21 cellular contexts compared by ENCODE assay signal in the genomic region with DNA sequence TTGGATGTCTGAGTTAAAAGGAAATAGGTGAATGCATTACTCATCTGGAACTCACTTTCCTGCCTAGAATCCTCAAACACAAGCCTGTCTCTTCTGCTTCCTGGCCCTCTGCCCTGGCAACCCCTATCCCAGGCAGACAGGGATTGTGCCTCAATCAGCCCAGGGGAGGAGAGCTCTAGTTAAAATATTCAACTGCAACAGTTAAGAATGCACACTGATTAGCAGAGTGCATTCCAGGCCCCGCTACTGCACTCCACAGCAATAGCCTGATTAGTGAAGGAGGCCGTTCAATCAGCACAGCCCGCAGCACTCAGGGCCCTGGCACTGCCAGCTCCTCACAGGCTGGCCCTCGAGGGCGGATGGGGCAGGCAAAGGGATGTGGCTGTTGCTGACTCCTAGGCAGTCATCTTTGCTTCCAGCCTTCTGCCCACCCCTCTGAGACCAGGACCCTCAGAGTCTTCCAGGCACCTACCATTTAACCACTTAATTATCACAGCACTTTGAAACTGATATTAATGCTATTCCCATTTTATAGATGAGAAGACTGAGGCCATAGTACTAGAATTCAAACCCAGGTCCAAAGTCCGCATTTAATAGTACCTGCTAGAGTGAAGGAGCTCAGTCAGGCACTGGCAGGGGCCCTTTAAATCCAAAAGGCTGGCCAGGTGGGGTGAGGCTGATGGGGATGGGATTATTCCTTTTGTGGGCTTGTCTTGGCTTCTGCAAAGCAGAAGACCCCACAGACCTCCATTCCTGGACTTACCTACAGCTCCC.
DNase-seq lines count a peak whose midpoint lies in the region; ATAC-seq and TF ChIP-seq lines count a peak whose summit lies in the region.
"Had no signal": no experiment of that assay in that cellular context is flagged by ENCODE, and none has a peak within 500 bp of the region (broad histone marks: within the 10 kb centered on the region; RNA-seq: fewer than 3 reads in every experiment).

No MANE protein-coding gene starts in this region.

- H3K27me3 Mint-ChIP-seq in mesothelial cell of epicardium (ENCODE audit: low read depth): peaks cover 2% of the 10 kb centered on the region
- no peaks in the 10 kb centered on the region for H3K27me3 Mint-ChIP-seq in activated CD4-positive, alpha-beta memory T cell treated with anti-CD3 and anti-CD28 coated beads, Interleukin-2, amount 10 ng/mL, durations not matched to agents 7 days and 5 days
- H3K27me3 Mint-ChIP-seq: activated B cell treated with CpG ODN at 0.5 μM for 24 hours; activated naive CD8-positive, alpha-beta T cell treated with anti-CD3 and anti-CD28 coated beads, Interleukin-2, amount 50 U/mL, for 24 hours; dendritic cell treated with granulocyte-macrophage colony-stimulating factor and Interleukin-4, amounts not matched to agents 40 ng/mL and 50 ng/mL, for 4 days had no signal

- no peaks in the 10 kb centered on the region for H3K27me3 ChIP-seq in sigmoid colon
- H3K27me3 ChIP-seq: right lobe of liver had no signal

- TF ChIP-seq CTCF in mesothelial cell of epicardium (IDR thresholded peaks at IDR 0.05; ENCODE audit: unreplicated experiment): no peak
- TF ChIP-seq CTCF in sigmoid colon (IDR thresholded peaks at IDR 0.05): no peak

- H3K36me3 ChIP-seq in sigmoid colon: no peaks in the 10 kb centered on the region
- H3K36me3 ChIP-seq: right lobe of liver had no signal

- H3K4me1 Mint-ChIP-seq in mesothelial cell of epicardium: peaks cover 11% of the 10 kb centered on the region
- H3K4me1 Mint-ChIP-seq in activated CD4-positive, alpha-beta memory T cell treated with anti-CD3 and anti-CD28 coated beads, Interleukin-2, amount 10 ng/mL, durations not matched to agents 7 days and 5 days: no peaks in the 10 kb centered on the region
- H3K4me1 Mint-ChIP-seq: activated B cell treated with CpG ODN at 0.5 μM for 24 hours; activated naive CD8-positive, alpha-beta T cell treated with anti-CD3 and anti-CD28 coated beads, Interleukin-2, amount 50 U/mL, for 24 hours had no signal

- peaks cover 2% of the 10 kb centered on the region for H3K9me3 Mint-ChIP-seq in mesothelial cell of epicardium
- H3K9me3 Mint-ChIP-seq in activated CD4-positive, alpha-beta memory T cell treated with anti-CD3 and anti-CD28 coated beads, Interleukin-2, amount 10 ng/mL, durations not matched to agents 7 days and 5 days: no peaks in the 10 kb centered on the region
- H3K9me3 Mint-ChIP-seq: activated B cell treated with CpG ODN at 0.5 μM for 24 hours; activated naive CD8-positive, alpha-beta T cell treated with anti-CD3 and anti-CD28 coated beads, Interleukin-2, amount 50 U/mL, for 24 hours; dendritic cell treated with granulocyte-macrophage colony-stimulating factor and Interleukin-4, amounts not matched to agents 40 ng/mL and 50 ng/mL, for 4 days had no signal

- intact Hi-C loops in left cardiac atrium (cut with DNase I) (no loop called here), sigmoid colon (cut with DNase I) (no loop called here)

- no peak overlapping the region for H3K27ac ChIP-seq in sigmoid colon
- H3K27ac ChIP-seq: GM23248, right lobe of liver had no signal

- H3K4me3 ChIP-seq in sigmoid colon: no peak overlapping the region
- H3K4me3 ChIP-seq: GM23248, right lobe of liver had no signal

- DNase-seq in EH (ENCODE audit: low read depth) (peak; percentile 31), astrocyte of the hippocampus (ENCODE audit: low read depth, low spot score) (peak; percentile 79), left cardiac atrium (peak; percentile 45), mesothelial cell of epicardium (ENCODE audit: low spot score in 2 of 2, unreplicated experiment in 2 of 2) (no peak), sigmoid colon (no peak)
- DNase-seq in activated CD4-positive, alpha-beta memory T cell treated with anti-CD3 and anti-CD28 coated beads, Interleukin-2, amount 10 ng/mL, durations not matched to agents 7 days and 5 days: no peak
- DNase-seq: activated B cell treated with CpG ODN at 0.5 μM for 24 hours; activated CD4-positive, alpha-beta T cell treated with anti-CD3 and anti-CD28 coated beads, Interleukin-2, amount 50 U/mL, for 4 hours; activated gamma-delta T cell; activated naive CD8-positive, alpha-beta T cell treated with anti-CD3 and anti-CD28 coated beads, Interleukin-2, amount 50 U/mL, for 24 hours; DND-41; GM23248; MM.1S; NCI-H1436; NCI-H526; occipital lobe; RPMI8226 had no signal

- no peak for TF ChIP-seq POLR2A in sigmoid colon (IDR thresholded peaks at IDR 0.05)

- no peaks in the 10 kb centered on the region for H3K4me1 ChIP-seq in sigmoid colon
- H3K4me1 ChIP-seq: right lobe of liver had no signal

- POLR2A ChIA-PET in activated CD4-positive, alpha-beta memory T cell treated with anti-CD3 and anti-CD28 coated beads, Interleukin-2, amount 10 ng/mL, durations not matched to agents 7 days and 5 days (lab: Charles Lee): no interaction called here

- H3K4me3 Mint-ChIP-seq in mesothelial cell of epicardium: no peak overlapping the region
- no peak overlapping the region for H3K4me3 Mint-ChIP-seq in activated CD4-positive, alpha-beta memory T cell treated with anti-CD3 and anti-CD28 coated beads, Interleukin-2, amount 10 ng/mL, durations not matched to agents 7 days and 5 days
- H3K4me3 Mint-ChIP-seq: activated B cell treated with CpG ODN at 0.5 μM for 24 hours; activated naive CD8-positive, alpha-beta T cell treated with anti-CD3 and anti-CD28 coated beads, Interleukin-2, amount 50 U/mL, for 24 hours; dendritic cell treated with granulocyte-macrophage colony-stimulating factor and Interleukin-4, amounts not matched to agents 40 ng/mL and 50 ng/mL, for 4 days had no signal

- peak overlapping the region; percentile 15 for H3K27ac Mint-ChIP-seq in mesothelial cell of epicardium
- H3K27ac Mint-ChIP-seq in activated CD4-positive, alpha-beta memory T cell treated with anti-CD3 and anti-CD28 coated beads, Interleukin-2, amount 10 ng/mL, durations not matched to agents 7 days and 5 days: no peak overlapping the region
- H3K27ac Mint-ChIP-seq: activated B cell treated with CpG ODN at 0.5 μM for 24 hours; activated naive CD8-positive, alpha-beta T cell treated with anti-CD3 and anti-CD28 coated beads, Interleukin-2, amount 50 U/mL, for 24 hours had no signal

- CTCF ChIA-PET in activated CD4-positive, alpha-beta memory T cell treated with anti-CD3 and anti-CD28 coated beads, Interleukin-2, amount 10 ng/mL, durations not matched to agents 7 days and 5 days (lab: Charles Lee): no interaction called here

- ATAC-seq in left cardiac atrium (peak; percentile 91 to 94), HG02798 (IDR thresholded peaks at IDR 0.05; ENCODE audit: poor library complexity, unreplicated experiment) (no peak), GM18861 (IDR thresholded peaks at IDR 0.05; ENCODE audit: unreplicated experiment) (no peak)
- ATAC-seq: activated naive CD8-positive, alpha-beta T cell treated with anti-CD3 and anti-CD28 coated beads, Interleukin-2, amount 50 U/mL, for 24 hours; right lobe of liver had no signal

- H3K36me3 Mint-ChIP-seq in mesothelial cell of epicardium: no peaks in the 10 kb centered on the region
- H3K36me3 Mint-ChIP-seq in activated CD4-positive, alpha-beta memory T cell treated with anti-CD3 and anti-CD28 coated beads, Interleukin-2, amount 10 ng/mL, durations not matched to agents 7 days and 5 days (ENCODE audit: low read depth): no peaks in the 10 kb centered on the region

- 94% methylated on average over 6 of the region's 6 CpGs for WGBS in sigmoid colon, 2 donors

- no peak for TF ChIP-seq EP300 in sigmoid colon (IDR thresholded peaks at IDR 0.05)

- H3K9me3 ChIP-seq in sigmoid colon: no peaks in the 10 kb centered on the region
- H3K9me3 ChIP-seq: right lobe of liver had no signal

Comparison
In these comparisons a context has a peak if more than half of its experiments do, and no peak if none do; other contexts are left out.
1. DNase-seq: peak in EH (single experiment), astrocyte of the hippocampus (single experiment) and left cardiac atrium (single experiment); none in mesothelial cell of epicardium (0 of 2), sigmoid colon (single experiment) and activated CD4-positive, alpha-beta memory T cell treated with anti-CD3 and anti-CD28 coated beads, Interleukin-2, amount 10 ng/mL, durations not matched to agents 7 days and 5 days (single experiment).
2. ATAC-seq: peak in left cardiac atrium (2 of 2); none in HG02798 (single experiment) and GM18861 (single experiment).